8 cellular contexts compared by ENCODE assay signal in the genomic region with DNA sequence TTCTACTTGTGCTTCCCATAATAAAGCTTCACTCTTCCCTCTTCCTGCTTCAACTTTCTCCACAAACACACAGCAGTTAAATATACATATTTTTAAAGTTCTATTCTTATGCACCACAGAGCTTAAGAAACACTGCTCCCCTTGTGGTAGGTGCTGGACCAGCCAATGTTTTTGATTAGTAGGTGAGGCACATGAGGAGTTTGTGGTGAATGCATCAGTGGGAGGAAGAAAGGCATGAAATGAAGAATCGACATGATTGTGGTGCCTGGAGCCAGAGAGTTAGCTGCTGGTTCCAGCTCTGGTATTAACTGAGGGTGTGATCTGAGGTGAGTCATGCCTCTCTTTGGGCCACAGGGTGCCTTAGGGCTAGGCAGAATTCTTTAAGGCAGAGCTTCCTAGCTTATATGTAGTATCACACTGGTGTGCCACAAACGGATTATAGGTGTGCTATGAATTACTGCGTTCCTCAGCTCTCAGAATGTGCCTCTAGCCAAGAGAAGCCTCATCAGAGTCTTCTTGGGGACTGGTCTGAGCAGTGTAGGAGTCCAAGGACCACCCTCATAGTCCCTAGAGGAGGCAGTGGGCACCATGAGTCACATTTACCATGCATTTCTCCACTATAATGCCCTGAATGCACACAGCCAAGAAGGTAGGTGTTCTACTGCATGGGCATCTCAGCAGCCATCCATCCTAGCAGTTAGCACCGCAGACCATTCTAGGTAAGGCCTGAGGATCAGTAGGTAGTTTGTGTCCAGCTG.
DNase-seq lines count a peak whose midpoint lies in the region; ATAC-seq and TF ChIP-seq lines count a peak whose summit lies in the region.

No MANE protein-coding gene starts in this region.

- peaks cover 6% of the 10 kb centered on the region for H3K9me3 Mint-ChIP-seq in activated naive CD4-positive, alpha-beta T cell treated with anti-CD3 and anti-CD28 coated beads, Interleukin-2, amount 10 ng/mL, durations not matched to agents 7 days and 5 days

- TF ChIP-seq CTCF in OCI-LY7 (conservative IDR thresholded peaks at IDR 0.05; ENCODE audit: low read length), result peak; percentile 81

- peaks cover 2% of the 10 kb centered on the region for H3K36me3 Mint-ChIP-seq in activated naive CD4-positive, alpha-beta T cell treated with anti-CD3 and anti-CD28 coated beads, Interleukin-2, amount 10 ng/mL, durations not matched to agents 7 days and 5 days

- intact Hi-C loops in OCI-LY7 (cut with micrococcal nuclease; ENCODE audit: unreplicated experiment), result no loop called here

- DNase-seq in A172 (ENCODE audit: low spot score) (peak; percentile 57), OCI-LY7 (ENCODE audit: low spot score) (peak; percentile 55), mucosa of gallbladder (ENCODE audit: low spot score) (peak; percentile 13), NCI-H1436 treated with DMSO at 0.1 percent for 48 hours (lab: John Stamatoyannopoulos, UW) (no peak), NCI-H1417 (lab: John Stamatoyannopoulos, UW) (no peak)
- DNase-seq in activated naive CD4-positive, alpha-beta T cell treated with anti-CD3 and anti-CD28 coated beads, Interleukin-2, amount 10 ng/mL, durations not matched to agents 7 days and 5 days, result peak; percentile 56

- BruUV-seq in OCI-LY7 (replicated peaks; lab: Mats Ljungman, UMichigan), result no TSS peak

- H3K79me2 ChIP-seq in OCI-LY7 (ENCODE audit: insufficient read depth, low read depth, low read length), result no peaks in the 10 kb centered on the region

- peak overlapping the region; percentile 24 for H3K27ac Mint-ChIP-seq in activated naive CD4-positive, alpha-beta T cell treated with anti-CD3 and anti-CD28 coated beads, Interleukin-2, amount 10 ng/mL, durations not matched to agents 7 days and 5 days

- ATAC-seq in GM18508 (IDR thresholded peaks at IDR 0.05; ENCODE audit: insufficient read depth, unreplicated experiment) (peak; percentile 51), HG02870 (IDR thresholded peaks at IDR 0.05; ENCODE audit: unreplicated experiment) (peak; percentile 69)

- CTCF ChIA-PET in OCI-LY7 (lab: Charles Lee; ENCODE audit: unreplicated experiment), result interaction anchor here (1.0 to 2.8 kb wide), 5 partner anchors 9 to 193 kb away, joined by 3 to 21 read pairs (median 4); no protein-coding TSS in a partner anchor
- CTCF ChIA-PET in activated naive CD4-positive, alpha-beta T cell treated with anti-CD3 and anti-CD28 coated beads, Interleukin-2, amount 10 ng/mL, durations not matched to agents 7 days and 5 days (lab: Charles Lee), result interaction anchor here (0.6 to 4.2 kb wide), 29 partner anchors 9 to 194 kb away, joined by 3 to 39 read pairs (median 7); no protein-coding TSS in a partner anchor

- no peaks in the 10 kb centered on the region for H4K20me1 ChIP-seq in OCI-LY7 (ENCODE audit: insufficient read depth, low read length)

- no peak overlapping the region for H3K4me3 Mint-ChIP-seq in activated naive CD4-positive, alpha-beta T cell treated with anti-CD3 and anti-CD28 coated beads, Interleukin-2, amount 10 ng/mL, durations not matched to agents 7 days and 5 days

- H3K4me1 Mint-ChIP-seq in activated naive CD4-positive, alpha-beta T cell treated with anti-CD3 and anti-CD28 coated beads, Interleukin-2, amount 10 ng/mL, durations not matched to agents 7 days and 5 days, result peaks cover 37% of the 10 kb centered on the region

- no peak overlapping the region for H3K4me3 ChIP-seq in OCI-LY7 (ENCODE audit: low read depth, low read length, poor library complexity, severe bottlenecking)

- H3K9me2 ChIP-seq in OCI-LY7 (ENCODE audit: insufficient read depth, low read length), result no peaks in the 10 kb centered on the region

- POLR2A ChIA-PET in OCI-LY7 (lab: Charles Lee), result interaction anchor here (0.5 to 1.8 kb wide), 20 partner anchors 9 to 1126 kb away, joined by 3 to 8 read pairs (median 4); no protein-coding TSS in a partner anchor

- H3K36me3 ChIP-seq in OCI-LY7 (ENCODE audit: insufficient read depth, low read length), result 0 out of 2 replicates have a peak, but pooled peaks cover under 1% of the 10 kb centered on the region

- H3K27me3 Mint-ChIP-seq in activated naive CD4-positive, alpha-beta T cell treated with anti-CD3 and anti-CD28 coated beads, Interleukin-2, amount 10 ng/mL, durations not matched to agents 7 days and 5 days, result peaks cover 10% of the 10 kb centered on the region

- H3K4me1 ChIP-seq in OCI-LY7 (ENCODE audit: insufficient read depth, low read length, poor library complexity, severe bottlenecking), result peaks cover 32% of the 10 kb centered on the region

- H2AFZ ChIP-seq in OCI-LY7 (ENCODE audit: low read length), result peak overlapping the region; percentile 76; the same call in 1 of the 2 replicates

- H3K9me3 ChIP-seq in OCI-LY7 (ENCODE audit: low read length), result peaks cover 7% of the 10 kb centered on the region; the same call in 1 of the 2 replicates

- no peak overlapping the region for H3K27ac ChIP-seq in OCI-LY7 (ENCODE audit: low read depth, low read length, poor library complexity, severe bottlenecking)

- H3K4me2 ChIP-seq in OCI-LY7 (ENCODE audit: low read length), result peak overlapping the region; percentile 31; the same call in 1 of the 2 replicates

Comparison
In these comparisons a context has a peak if more than half of its experiments do, and no peak if none do; other contexts are left out.
1. DNase-seq: peak in A172 (single experiment), OCI-LY7 (single experiment), activated naive CD4-positive, alpha-beta T cell treated with anti-CD3 and anti-CD28 coated beads, Interleukin-2, amount 10 ng/mL, durations not matched to agents 7 days and 5 days (single experiment) and mucosa of gallbladder (single experiment); none in NCI-H1436 treated with DMSO at 0.1 percent for 48 hours (single experiment) and NCI-H1417 (0 of 3).